In genomic region chr17:49069585-49070273, GRCh38 we compare ENCODE assay signal across 18 cellular contexts.
"Had no signal": no experiment of that assay in that cellular context is flagged by ENCODE, and none has a peak within 500 bp of the region (broad histone marks: within the 10 kb centered on the region; RNA-seq: fewer than 3 reads in every experiment).

No MANE protein-coding gene starts in this region.

- ATAC-seq: gastrocnemius medialis; mucosa of descending colon; sciatic nerve; stimulated activated memory B cell treated with anti-CD40 and anti-IgM and Interleukin-4, amounts not matched to agents 10 μg/mL and 1 μg/mL and 100 μg/mL, for 72 hours had no signal

- H3K9me3 ChIP-seq: adrenal gland, gastrocnemius medialis, mucosa of descending colon, prostate gland, tibial artery had no signal

- H3K27me3 ChIP-seq: adrenal gland, gastrocnemius medialis had no signal

- H3K4me1 ChIP-seq: adrenal gland, gastrocnemius medialis, prostate gland, tibial artery had no signal

- H3K27ac ChIP-seq: adrenal gland, gastrocnemius medialis, prostate gland, tibial artery, WERI-Rb-1 had no signal

- H3K4me3 ChIP-seq: adrenal gland, gastrocnemius medialis, mucosa of descending colon, prostate gland, tibial artery had no signal

- DNase-seq: activated CD4-positive, alpha-beta T cell treated with anti-CD3 and anti-CD28 coated beads, Interleukin-2, amount 50 U/mL, for 48 hours; activated gamma-delta T cell treated with Interleukin-2 at 50 U/mL for 16 hours; endodermal cell; erythroblast; gastrocnemius medialis; head of caudate nucleus; kidney glomerular epithelial cell; mucosa of descending colon; naive B cell; stimulated activated CD4-positive, alpha-beta T cell treated with anti-CD3 and anti-CD28 coated beads, Interleukin-4, amount 100 ng/mL, for 24 hours; SW 1271; T-helper 2 cell; tibial artery; WERI-Rb-1 had no signal

- H3K36me3 ChIP-seq: adrenal gland, gastrocnemius medialis, prostate gland, tibial artery, WERI-Rb-1 had no signal
